14 cellular contexts compared by ENCODE assay signal in the genomic region with DNA sequence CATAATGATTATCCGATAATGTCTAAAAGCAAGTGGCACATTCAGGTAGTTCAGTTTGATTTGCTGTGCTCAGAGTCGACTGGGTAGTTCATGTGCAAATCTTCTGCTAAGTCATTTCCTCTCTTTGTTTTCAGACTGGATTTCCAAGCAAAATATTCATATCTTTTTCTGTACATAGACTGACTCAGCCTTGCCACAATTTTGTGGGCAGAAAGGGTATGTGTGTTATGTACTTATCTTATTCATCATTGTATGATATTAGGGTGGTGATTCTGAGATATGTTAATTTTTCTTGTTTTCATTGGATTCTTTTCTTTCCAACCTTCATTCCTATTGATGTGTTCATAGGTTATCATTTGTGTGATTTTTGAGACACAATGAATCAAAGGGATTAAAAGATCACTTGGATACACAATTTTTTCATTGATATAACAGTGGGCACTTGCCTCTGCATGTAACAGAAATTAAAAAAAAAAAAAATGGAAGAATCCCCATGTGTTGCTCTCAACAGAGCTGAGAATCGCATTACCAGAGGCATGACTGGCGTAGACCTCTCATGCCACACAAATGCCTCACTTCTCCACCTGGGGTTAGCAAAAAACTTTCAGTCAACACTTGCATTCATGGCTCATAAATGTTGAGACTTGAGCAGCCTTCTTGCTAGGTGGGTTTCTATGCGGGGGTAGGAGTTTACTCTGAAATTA.
DNase-seq lines count a peak whose midpoint lies in the region; ATAC-seq, FAIRE-seq and TF ChIP-seq lines count a peak whose summit lies in the region.
"Had no signal": no experiment of that assay in that cellular context is flagged by ENCODE, and none has a peak within 500 bp of the region (broad histone marks: within the 10 kb centered on the region; RNA-seq: fewer than 3 reads in every experiment).

No MANE protein-coding gene starts in this region.

- DNase-seq in activated CD4-positive, CD25-positive, alpha-beta regulatory T cell (lab: John Stamatoyannopoulos, UW), result no peak
- DNase-seq in RCC 7860 (ENCODE audit: low spot score), result peak; percentile 84
- DNase-seq in dedifferentiated amniotic fluid mesenchymal stem cell (ENCODE audit: extremely low spot score), result peak; percentile 73
- peak; percentile 81 for DNase-seq in retinal pigment epithelial cell (ENCODE audit: low read depth)
- no peak for DNase-seq in DMS 273 (lab: John Stamatoyannopoulos, UW; ENCODE audit: unreplicated experiment)
- DNase-seq in NCI-H748 (lab: John Stamatoyannopoulos, UW; ENCODE audit: unreplicated experiment), result no peak
- DNase-seq in pancreas, result no peak
- DNase-seq: activated CD8-positive, alpha-beta memory T cell treated with anti-CD3 and anti-CD28 coated beads, Interleukin-2, amount 50 U/mL, for 4 hours; nephron progenitor cell had no signal

- TF ChIP-seq CTCF in retinal pigment epithelial cell (conservative IDR thresholded peaks at IDR 0.05; ENCODE audit: low read depth, low read length), result no peak
- TF ChIP-seq CTCF in pancreas (IDR thresholded peaks at IDR 0.05), result no peak

- FAIRE-seq in RCC 7860 (lab: Jason Lieb, UNC) (peak; percentile 34), pancreas (lab: Jason Lieb, UNC) (no peak)
- FAIRE-seq: A204.1, frontal cortex, GM12892 had no signal

- H3K4me3 ChIP-seq in retinal pigment epithelial cell (ENCODE audit: low read length), result no peak overlapping the region
- H3K4me3 ChIP-seq in pancreas, result no peak overlapping the region

- no peaks in the 10 kb centered on the region for H3K9me3 ChIP-seq in pancreas

- H3K27ac ChIP-seq in pancreas, result no peak overlapping the region

- WGBS in pancreas, 2 donors, result 68 to 82% methylated on average over 5 of the region's 5 CpGs

- H3K4me1 ChIP-seq in pancreas, result no peaks in the 10 kb centered on the region

- intact Hi-C loops in pancreas (cut with DNase I), result no loop called here

- no peaks in the 10 kb centered on the region for H3K36me3 ChIP-seq in pancreas

- H3K27me3 ChIP-seq in pancreas, result no peaks in the 10 kb centered on the region

- peak; percentile 82 to 87 for ATAC-seq in activated CD4-positive, CD25-positive, alpha-beta regulatory T cell treated with anti-CD3 and anti-CD28 coated beads, Interleukin-2, amount 50 U/mL, for 24 hours
- ATAC-seq in pancreas, result no peak
- ATAC-seq: HCT116 had no signal

Comparison
In these comparisons a context has a peak if more than half of its experiments do, and no peak if none do; other contexts are left out.
1. ATAC-seq: peak in activated CD4-positive, CD25-positive, alpha-beta regulatory T cell treated with anti-CD3 and anti-CD28 coated beads, Interleukin-2, amount 50 U/mL, for 24 hours (2 of 2); none in pancreas (0 of 4).
2. DNase-seq: peak in RCC 7860 (single experiment), dedifferentiated amniotic fluid mesenchymal stem cell (single experiment) and retinal pigment epithelial cell (single experiment); none in activated CD4-positive, CD25-positive, alpha-beta regulatory T cell (0 of 4), DMS 273 (single experiment), NCI-H748 (single experiment) and pancreas (0 of 6).